ENCODE assay signal across 9 cellular contexts in genomic region chr19:49340069-49340864, GRCh38. TPM values are rescaled to one million over a fixed set of nuclear protein-coding genes. Genes with fewer than 3 reads are reported as not detected.
DNase-seq lines count a peak whose midpoint lies in the region; ATAC-seq and TF ChIP-seq lines count a peak whose summit lies in the region.
"Had no signal": no experiment of that assay in that cellular context is flagged by ENCODE, and none has a peak within 500 bp of the region (broad histone marks: within the 10 kb centered on the region; RNA-seq: fewer than 3 reads in every experiment).

No MANE protein-coding gene starts in this region.

- H3K36me3 ChIP-seq in breast epithelium (no peaks in the 10 kb centered on the region), parathyroid adenoma (ENCODE audit: control insufficient read depth, insufficient read depth, low read length) (no peaks in the 10 kb centered on the region)

- H3K9me3 Mint-ChIP-seq in MCF 10A (ENCODE audit: unreplicated experiment), result no peaks in the 10 kb centered on the region

- peak overlapping the region; percentile 89 to 93 for H3K27ac ChIP-seq in breast epithelium
- H3K27ac ChIP-seq in parathyroid adenoma, result peak overlapping the region; percentile 67

- POLR2A ChIA-PET in MCF 10A (lab: Yijun Ruan, JAX), result interaction anchor here (0.6 kb wide), 1 partner anchor 15 kb away, joined by 3 read pairs; no protein-coding TSS in a partner anchor

- CTCF ChIA-PET in MCF 10A (lab: Yijun Ruan, JAX), result interaction anchor here (0.6 to 0.8 kb wide), 2 partner anchors 18 to 114 kb away, joined by 3 to 4 read pairs; no protein-coding TSS in a partner anchor

- no peak overlapping the region for H3K4me3 Mint-ChIP-seq in MCF 10A (ENCODE audit: unreplicated experiment)

- no peak overlapping the region for H3K9ac ChIP-seq in parathyroid adenoma

- H3K27me3 Mint-ChIP-seq in MCF 10A (ENCODE audit: insufficient read depth, unreplicated experiment), result no peaks in the 10 kb centered on the region

- TF ChIP-seq CTCF in breast epithelium (IDR thresholded peaks at IDR 0.05) (no peak), MCF 10A (IDR thresholded peaks at IDR 0.05; ENCODE audit: unreplicated experiment) (no peak), parathyroid adenoma (IDR thresholded peaks at IDR 0.05) (no peak)

- peak; percentile 68 for ATAC-seq in HG03060 (IDR thresholded peaks at IDR 0.05; ENCODE audit: low read depth, unreplicated experiment)

- H2AFZ ChIP-seq in parathyroid adenoma, result peak overlapping the region; percentile 89

- peaks cover 0 to 6% of the 10 kb centered on the region in 2 donors for H3K4me1 ChIP-seq in breast epithelium
- peaks cover 6% of the 10 kb centered on the region for H3K4me1 ChIP-seq in parathyroid adenoma

- H3K36me3 Mint-ChIP-seq in MCF 10A (ENCODE audit: insufficient read depth, unreplicated experiment), result no peaks in the 10 kb centered on the region

- H3K4me1 Mint-ChIP-seq in MCF 10A (ENCODE audit: insufficient read depth, unreplicated experiment), result peaks cover 6% of the 10 kb centered on the region

- H3K9me3 ChIP-seq in breast epithelium, result no peaks in the 10 kb centered on the region
- no peaks in the 10 kb centered on the region for H3K9me3 ChIP-seq in parathyroid adenoma (ENCODE audit: control insufficient read depth, low read length)

- H3K79me2 ChIP-seq in parathyroid adenoma, result no peaks in the 10 kb centered on the region

- intact Hi-C loops in breast epithelium (cut with DNase I; ENCODE audit: low total_unique reads), result no loop called here
- intact Hi-C loops in MCF 10A (cut with micrococcal nuclease), result no loop called here

- H3K27me3 ChIP-seq in breast epithelium (no peaks in the 10 kb centered on the region), parathyroid adenoma (ENCODE audit: control insufficient read depth, insufficient read depth, low read length) (no peaks in the 10 kb centered on the region)

- H3K4me2 ChIP-seq in parathyroid adenoma (ENCODE audit: low read length), result peak overlapping the region; percentile 71

- peak overlapping the region; percentile 32 to 68 (median 56) for H3K4me3 ChIP-seq in breast epithelium
- H3K4me3 ChIP-seq in parathyroid adenoma (ENCODE audit: low read depth, low read length), result peak overlapping the region; percentile 58

- BruUV-seq in MCF 10A (replicated peaks; lab: Mats Ljungman, UMichigan), result no TSS peak

- DNase-seq in breast epithelium (ENCODE audit: low spot score in 2 of 2), result peak; percentile 32 to 69
- no peak for DNase-seq in MCF 10A (ENCODE audit: unreplicated experiment)
- DNase-seq in NCI-H69 (lab: John Stamatoyannopoulos, UW), result peak; percentile 55
- peak; percentile 13 for DNase-seq in fibroblast of gingiva (ENCODE audit: low read depth)
- no peak for DNase-seq in A172 (ENCODE audit: low spot score)
- no peak for DNase-seq in central memory CD4-positive, alpha-beta T cell

- no peak overlapping the region for H3K27ac Mint-ChIP-seq in MCF 10A (ENCODE audit: low read depth, unreplicated experiment)

- TF ChIP-seq POLR2A in breast epithelium (IDR thresholded peaks at IDR 0.05), result no peak

RNA-seq across cellular contexts. Expression of gene CD37, which starts 5.1 kb away (rescaled TPM):
- 10 to 100 TPM in 2 of 3 donors, 1 to 10 TPM in 1; 2.9 to 19.7 (median 15.4) TPM for total RNA-seq in breast epithelium
- total RNA-seq in MCF 10A (2022), result not detected in 2 replicates
- not detected in 2 replicates for total RNA-seq in A172 (2014; rRNA removed; shearing (Covaris generic))
- total RNA-seq: dermis microvascular lymphatic vessel endothelial cell had no signal

RNA-seq across cellular contexts. Expression of gene SLC6A16, which starts 15.3 kb away (rescaled TPM):
- total RNA-seq in breast epithelium (1 to 10 TPM; 1.2 to 2.7 (median 2.0) TPM), MCF 10A (2022) (0.39 TPM in 1 of 2 replicates, not detected in the other)
- not detected in 2 replicates for total RNA-seq in A172 (2014; rRNA removed; shearing (Covaris generic))

RNA-seq across cellular contexts. Expression of gene TEAD2, which starts 21.9 kb away (rescaled TPM):
- 10 to 100 TPM; 24.9 to 30.0 (median 25.1) TPM for total RNA-seq in breast epithelium
- total RNA-seq in MCF 10A (2022), result 3.5 and 6.2 TPM in 2 replicates
- 30.3 and 37.1 TPM in 2 replicates for total RNA-seq in A172 (2014; rRNA removed; shearing (Covaris generic))

RNA-seq across cellular contexts. Expression of gene DKKL1, which starts 23.4 kb away (rescaled TPM):
- total RNA-seq in breast epithelium (1 to 10 TPM in 1 of 3 donors, under 1 TPM in 1, not detected in 1; 0.64 to 1.8 TPM), MCF 10A (2022) (0.56 TPM in 1 of 2 replicates, not detected in the other)
- total RNA-seq in A172 (2014; rRNA removed; shearing (Covaris generic)), result 0.21 TPM in 1 of 2 replicates, not detected in the other

RNA-seq across cellular contexts. Expression of gene KASH5, which starts 47.8 kb away (rescaled TPM):
- total RNA-seq in breast epithelium (1 to 10 TPM in 1 of 3 donors, not detected in 2; 1.9 TPM), MCF 10A (2022) (not detected in 2 replicates)
- not detected in 2 replicates for total RNA-seq in A172 (2014; rRNA removed; shearing (Covaris generic))
- total RNA-seq: dermis microvascular lymphatic vessel endothelial cell had no signal

Comparison
In these comparisons a context has a peak if more than half of its experiments do, and no peak if none do; other contexts are left out.
1. DNase-seq: peak in breast epithelium (2 of 2), NCI-H69 (single experiment) and fibroblast of gingiva (single experiment); none in MCF 10A (single experiment), A172 (single experiment) and central memory CD4-positive, alpha-beta T cell (single experiment).